In genomic region chr7:2821161-2821841, GRCh38 we compare ENCODE assay signal across 9 cellular contexts. TPM values are rescaled to one million over a fixed set of nuclear protein-coding genes. Genes with fewer than 3 reads are reported as not detected.
DNase-seq lines count a peak whose midpoint lies in the region; ATAC-seq, FAIRE-seq and TF ChIP-seq lines count a peak whose summit lies in the region.
"Had no signal": no experiment of that assay in that cellular context is flagged by ENCODE, and none has a peak within 500 bp of the region (broad histone marks: within the 10 kb centered on the region; RNA-seq: fewer than 3 reads in every experiment).

No MANE protein-coding gene starts in this region.

- no peaks in the 10 kb centered on the region for H3F3A ChIP-seq in neural cell (ENCODE audit: insufficient read depth, low read length, poor library complexity, severe bottlenecking)

- no peaks in the 10 kb centered on the region for H3K27me3 ChIP-seq in H9 (ENCODE audit: insufficient read depth, low read length)
- no peaks in the 10 kb centered on the region for H3K27me3 ChIP-seq in H1 (replicated peaks in 1 of 4; ENCODE audit: control insufficient read depth in 3 of 4, extremely low read depth in 1 of 4, insufficient read depth in 3 of 4, low read length in 3 of 4)
- no peaks in the 10 kb centered on the region for H3K27me3 ChIP-seq in neural cell (ENCODE audit: insufficient read depth, low read depth, low read length)
- no peaks in the 10 kb centered on the region for H3K27me3 ChIP-seq in HAP-1 (ENCODE audit: low read depth)

- H3K4me1 Mint-ChIP-seq in H9, result peaks cover 78 to 79% of the 10 kb centered on the region in 2 experiments

- H3K9me3 ChIP-seq in H9 (ENCODE audit: control insufficient read depth, low read depth, low read length) (no peaks in the 10 kb centered on the region), H1 (ENCODE audit: insufficient read depth in 2 of 2, low read depth in 1 of 2, low read length in 1 of 2) (no peaks in the 10 kb centered on the region), neural cell (ENCODE audit: low read length) (no peaks in the 10 kb centered on the region), HAP-1 (no peaks in the 10 kb centered on the region)

- no peak overlapping the region for H2BK12ac ChIP-seq in H9 (ENCODE audit: insufficient read length, low read depth, low read length)
- peak overlapping the region; percentile 18; the same call in 1 of the 2 replicates for H2BK12ac ChIP-seq in H1 (ENCODE audit: low read depth, low read length)

- H4K5ac ChIP-seq in H9 (ENCODE audit: insufficient read length, low read depth, low read length), result no peak overlapping the region
- peak overlapping the region; percentile 89 for H4K5ac ChIP-seq in H1 (ENCODE audit: insufficient read length, low read depth, low read length)

- H3K36me3 ChIP-seq in H1 (ENCODE audit: control insufficient read depth in 2 of 4, insufficient read depth in 4 of 4, low read length in 3 of 4) (no peaks in the 10 kb centered on the region), neural cell (ENCODE audit: insufficient read depth, low read length) (no peaks in the 10 kb centered on the region), HAP-1 (replicated peaks) (no peaks in the 10 kb centered on the region)

- H3T11ph ChIP-seq in H9 (ENCODE audit: low read length), result no peak overlapping the region

- no peak for TF ChIP-seq RAD21 in H1 (IDR thresholded peaks at IDR 0.05 in 1 of 2, conservative IDR thresholded peaks at IDR 0.05 in 1 of 2; ENCODE audit: low read depth in 2 of 2, low read length in 2 of 2)
- peak; percentile 65 for TF ChIP-seq RAD21 in neural cell (conservative IDR thresholded peaks at IDR 0.05)

- peak overlapping the region; percentile 1 for H3K18ac ChIP-seq in H9 (ENCODE audit: insufficient read length, low read depth, low read length)
- peak overlapping the region; percentile 62; the same call in 1 of the 2 replicates for H3K18ac ChIP-seq in H1 (ENCODE audit: extremely low read depth, low read length)

- H3K9me2 ChIP-seq in neural cell (ENCODE audit: insufficient read depth, low read length), result no peaks in the 10 kb centered on the region

- H3K4me1 ChIP-seq in H9 (ENCODE audit: insufficient read depth, low read length) (peaks cover 35% of the 10 kb centered on the region; the same call in 1 of the 2 replicates), H1 (replicated peaks in 1 of 4; ENCODE audit: control insufficient read depth in 3 of 4, insufficient read depth in 4 of 4, low read length in 3 of 4) (peaks cover 48 to 63% (median 57%) of the 10 kb centered on the region in 4 experiments), HAP-1 (peaks cover 7% of the 10 kb centered on the region)

- no peaks in the 10 kb centered on the region for H4K20me1 ChIP-seq in H9 (ENCODE audit: control insufficient read depth, insufficient read depth, insufficient read length)
- H4K20me1 ChIP-seq in H1 (replicated peaks in 1 of 2; ENCODE audit: control insufficient read depth in 1 of 2, insufficient read depth in 2 of 2, low read length in 2 of 2), result no peaks in the 10 kb centered on the region
- no peaks in the 10 kb centered on the region for H4K20me1 ChIP-seq in neural cell (ENCODE audit: insufficient read depth)

- peak; percentile 82 for FAIRE-seq in H1 (lab: Jason Lieb, UNC)
- FAIRE-seq: TTC549 had no signal

- peak overlapping the region; percentile 96 to 100 (median 97) for H3K27ac Mint-ChIP-seq in H9

- H2AK5ac ChIP-seq in H9 (ENCODE audit: insufficient read length, low read length), result no peak overlapping the region
- peak overlapping the region; percentile 0; the same call in 1 of the 2 replicates for H2AK5ac ChIP-seq in H1 (ENCODE audit: low read depth, low read length)

- peaks cover 5% of the 10 kb centered on the region for H3K79me1 ChIP-seq in H9 (ENCODE audit: insufficient read depth, low read depth, low read length, poor library complexity, severe bottlenecking)
- peaks cover 4% of the 10 kb centered on the region; the same call in 1 of the 2 replicates for H3K79me1 ChIP-seq in H1 (ENCODE audit: low read depth, low read length)

- H3K27ac ChIP-seq in H9 (ENCODE audit: insufficient read length, low read depth, low read length) (peak overlapping the region; percentile 96), H1 (ENCODE audit: low read depth, low read length) (peak overlapping the region; percentile 83), neural cell (ENCODE audit: low read length) (peak overlapping the region; percentile 51)

- H4K91ac ChIP-seq in H9 (ENCODE audit: insufficient read length, low read depth, low read length) (no peak overlapping the region), H1 (replicated peaks; ENCODE audit: insufficient read length, low read length) (peak overlapping the region; percentile 31)

- H3K9ac ChIP-seq in H9 (ENCODE audit: extremely low read depth, insufficient read length, low read length) (no peak overlapping the region), H1 (replicated peaks in 1 of 4; ENCODE audit: extremely low read depth in 1 of 4, low read depth in 3 of 4, low read length in 3 of 4) (peak overlapping the region in 1 of 4 experiments; percentile 53; a peak in 2 of 7 replicates), neural cell (ENCODE audit: low read length) (no peak overlapping the region)

- ATAC-seq in HG03280 (IDR thresholded peaks at IDR 0.05; ENCODE audit: unreplicated experiment), result no peak

- H3K4me3 Mint-ChIP-seq in H9, result peak overlapping the region; percentile 21 to 70

- peak; percentile 40 to 68 for TF ChIP-seq POLR2A in H1 (IDR thresholded peaks at IDR 0.05; ENCODE audit: control extremely low read depth in 1 of 2, low read depth in 2 of 2, low read length in 2 of 2)

- CTCF ChIA-PET in H1 (lab: Charles Lee; ENCODE audit: partially characterized antibody), result interaction anchor here (0.5 to 3.7 kb wide), 8 partner anchors 9 to 1566 kb away, joined by 3 to 13 read pairs (median 4); no protein-coding TSS in a partner anchor

- H3K9me3 Mint-ChIP-seq in H9, result no peaks in the 10 kb centered on the region; a peak in 1 of 5 replicates

- no CpG with 5 or more reads among the region's 12 CpGs for WGBS in H9 (ENCODE audit: extremely low coverage, insufficient read length, low lambda C conversion rate)
- 14% methylated on average over 12 of the region's 12 CpGs; no CpG with 5 or more reads in 1 of the 2 experiments for WGBS in H1 (ENCODE audit: extremely low coverage in 1 of 2, insufficient coverage in 1 of 2, insufficient read length in 1 of 2, insufficient replicate concordance in 2 of 2, low coverage in 1 of 2, low lambda C conversion rate in 2 of 2, missing lambda C conversion rate in 1 of 2), 2 experiments

- H2BK20ac ChIP-seq in H9 (ENCODE audit: low read depth, low read length, poor library complexity, severe bottlenecking) (no peak overlapping the region), H1 (ENCODE audit: low read length) (no peak overlapping the region)

- TF ChIP-seq CTCF in H9 (conservative IDR thresholded peaks at IDR 0.05) (0 out of 3 replicates have a peak, but pooled peaks have one; percentile 15), H1 (IDR thresholded peaks at IDR 0.05; ENCODE audit: control extremely low read depth in 1 of 3, insufficient read depth in 1 of 3, low read depth in 1 of 3, low read length in 3 of 3) (peak in 2 of 3 experiments; percentile 14 to 19; a peak in 2 of 4 replicates), neural cell (IDR thresholded peaks at IDR 0.05; ENCODE audit: poor library complexity, severe bottlenecking) (peak; percentile 66)

- H3K23ac ChIP-seq in H9 (ENCODE audit: insufficient read length, low read depth, low read length) (no peak overlapping the region), H1 (ENCODE audit: insufficient read length) (no peak overlapping the region)

- peak in 1 of 2 experiments; percentile 81; a peak in 1 of 3 replicates for TF ChIP-seq EP300 in H1 (IDR thresholded peaks at IDR 0.05; ENCODE audit: borderline replicate concordance in 1 of 2, low read depth in 2 of 2, low read length in 2 of 2)
- no peak for TF ChIP-seq EP300 in neural cell (conservative IDR thresholded peaks at IDR 0.05; ENCODE audit: poor library complexity, severe bottlenecking)

- H2BK15ac ChIP-seq in H9 (ENCODE audit: low read depth, low read length), result no peak overlapping the region
- H2BK15ac ChIP-seq in H1 (ENCODE audit: low read length), result no peak overlapping the region

- H2BK120ac ChIP-seq in H9 (ENCODE audit: low read depth, low read length, poor library complexity, severe bottlenecking) (no peak overlapping the region), H1 (replicated peaks; ENCODE audit: low read depth, low read length) (peak overlapping the region; percentile 22)

- DNase-seq in EL (peak; percentile 79), H9 (peak; percentile 77), NCI-H2029 (lab: John Stamatoyannopoulos, UW) (peak; percentile 20), H1 (ENCODE audit: low read depth in 1 of 2, low spot score in 2 of 2) (peak in 1 of 2 experiments; percentile 59), HAP-1 (ENCODE audit: low spot score in 2 of 2) (no peak), anterior cingulate cortex (lab: John Stamatoyannopoulos, UW) (no peak)

- peak overlapping the region in 1 of 4 experiments; percentile 17; a peak in 1 of 8 replicates for H3K4me3 ChIP-seq in H1 (ENCODE audit: extremely low read depth in 1 of 4, insufficient read depth in 2 of 4, low read depth in 3 of 4, low read length in 4 of 4)
- H3K4me3 ChIP-seq in neural cell (ENCODE audit: low read length), result peak overlapping the region; percentile 40
- no peak overlapping the region for H3K4me3 ChIP-seq in HAP-1

- H4K8ac ChIP-seq in H9 (replicated peaks; ENCODE audit: insufficient read length, low read depth, low read length), result no peak overlapping the region
- H4K8ac ChIP-seq in H1 (ENCODE audit: extremely low read depth, insufficient read depth, low read length), result no peak overlapping the region

- H3K4me2 ChIP-seq in H9 (ENCODE audit: insufficient read depth, insufficient read length, low read length) (peak overlapping the region; percentile 17), H1 (ENCODE audit: insufficient read depth in 1 of 2, low read depth in 2 of 2, low read length in 2 of 2) (peak overlapping the region; percentile 40 to 59), neural cell (ENCODE audit: low read length) (peak overlapping the region; percentile 16)

- peak overlapping the region; percentile 9; the same call in 1 of the 2 replicates for H3K14ac ChIP-seq in H9 (ENCODE audit: insufficient read depth, low read length)
- H3K14ac ChIP-seq in H1 (ENCODE audit: insufficient read length), result no peak overlapping the region

- POLR2A ChIA-PET in H1 (lab: Charles Lee; ENCODE audit: partially characterized antibody), result interaction anchor here (0.9 to 2.0 kb wide), 7 partner anchors 7 to 83 kb away, joined by 3 to 11 read pairs (median 4); no protein-coding TSS in a partner anchor

- H3K36me3 Mint-ChIP-seq in H9 (ENCODE audit: insufficient read depth in 1 of 3, low read depth in 3 of 3), result peaks cover 0 to 4% (median 2%) of the 10 kb centered on the region in 3 experiments; a peak in 5 of 7 replicates

- H2BK5ac ChIP-seq in H9 (ENCODE audit: insufficient read length, low read length) (no peak overlapping the region), H1 (ENCODE audit: low read depth, low read length) (peak overlapping the region; percentile 96)

- H2AFZ ChIP-seq in H9 (ENCODE audit: low read length), result no peak overlapping the region
- H2AFZ ChIP-seq in H1 (ENCODE audit: low read length), result no peak overlapping the region
- no peak overlapping the region for H2AFZ ChIP-seq in neural cell (ENCODE audit: low read depth, low read length)

- H3K4ac ChIP-seq in H9 (ENCODE audit: low read depth, low read length) (no peak overlapping the region; the same call in 1 of the 2 replicates), H1 (replicated peaks; ENCODE audit: insufficient read length, low read depth, low read length) (no peak overlapping the region)

- H3K79me2 ChIP-seq in H9 (ENCODE audit: insufficient read depth, low read length), result peaks cover 38% of the 10 kb centered on the region; the same call in 1 of the 2 replicates
- H3K79me2 ChIP-seq in H1 (ENCODE audit: control insufficient read depth in 1 of 2, insufficient read depth in 2 of 2, low read length in 2 of 2), result peaks cover 29 to 75% of the 10 kb centered on the region in 2 experiments
- H3K79me2 ChIP-seq in neural cell (replicated peaks; ENCODE audit: insufficient read depth, low read length), result peaks cover 56% of the 10 kb centered on the region

- in situ Hi-C loops in HAP-1 (cut with MboI; ENCODE audit: low sequenced_read_pairs), result no loop called here

- no peaks in the 10 kb centered on the region for H3K27me3 Mint-ChIP-seq in H9 (ENCODE audit: low read depth)

- H3K56ac ChIP-seq in H9 (ENCODE audit: insufficient read length, low read depth, low read length) (no peak overlapping the region), H1 (replicated peaks; ENCODE audit: insufficient read length, low read depth, low read length) (peak overlapping the region; percentile 60)

- H3K23me2 ChIP-seq in H9 (ENCODE audit: insufficient read length, low read depth, low read length, poor library complexity, severe bottlenecking) (no peaks in the 10 kb centered on the region), H1 (ENCODE audit: low read depth, low read length) (no peaks in the 10 kb centered on the region; the same call in 1 of the 2 replicates)

RNA-seq across cellular contexts. Expression of gene GNA12, which starts 22.8 kb away (rescaled TPM):
- 60.2 and 63.1 TPM in 2 replicates for total RNA-seq in H9 (2021)
- 95.6 and 96.5 TPM in 2 replicates for total RNA-seq in H1 (2021; fragmentation: NEBNext Ultra II Directional; extraction: Animal tissue kit (Norgen Biotek cat#: 25700))
- polyA plus RNA-seq in H1 (2011; rRNA removed), result 109 and 121 TPM in 2 replicates
- polyA plus RNA-seq in H1 (2011; cell fraction: cytosol; rRNA removed), result 92.3 TPM
- polyA plus RNA-seq in H1 (2011; cell fraction: nucleus; rRNA removed), result 152 TPM
- 61.6 to 94.7 TPM (median 83.3 TPM) in 4 replicates for polyA plus RNA-seq in H1 (2012, experiment 1 of 2)
- polyA plus RNA-seq in H1 (2012, experiment 2 of 2), result 78.3 TPM
- 62.9 TPM for polyA plus RNA-seq in H1 (2013, experiment 1 of 2)
- 65.3 TPM for polyA plus RNA-seq in H1 (2013, experiment 2 of 2)
- polyA minus RNA-seq in H1 (2011; rRNA and poly(A)+ RNA removed), result 176 and 215 TPM in 2 replicates
- 71.7 TPM for polyA minus RNA-seq in H1 (2011; cell fraction: cytosol; rRNA and poly(A)+ RNA removed)
- polyA minus RNA-seq in H1 (2011; cell fraction: nucleus; rRNA and poly(A)+ RNA removed), result 67.7 TPM
- polyA plus RNA-seq in neural cell, result 15.5 and 17.2 TPM in 2 replicates
- 40.7 and 41.4 TPM in 2 replicates for polyA minus RNA-seq in neural cell

Comparison
In these comparisons a context has a peak if more than half of its experiments do, and no peak if none do; other contexts are left out.
1. DNase-seq: peak in EL (single experiment), H9 (single experiment) and NCI-H2029 (single experiment); none in HAP-1 (0 of 2) and anterior cingulate cortex (0 of 58).
2. CTCF ChIP-seq: peak in every context shown above with its lines; median percentile 66 in neural cell; 16 in H1; 15 in H9.
3. Peak in every context shown above with its lines, with median percentiles within 50 percentile points of each other: H3K27ac ChIP-seq and H3K4me2 ChIP-seq.